In the genomic region with DNA sequence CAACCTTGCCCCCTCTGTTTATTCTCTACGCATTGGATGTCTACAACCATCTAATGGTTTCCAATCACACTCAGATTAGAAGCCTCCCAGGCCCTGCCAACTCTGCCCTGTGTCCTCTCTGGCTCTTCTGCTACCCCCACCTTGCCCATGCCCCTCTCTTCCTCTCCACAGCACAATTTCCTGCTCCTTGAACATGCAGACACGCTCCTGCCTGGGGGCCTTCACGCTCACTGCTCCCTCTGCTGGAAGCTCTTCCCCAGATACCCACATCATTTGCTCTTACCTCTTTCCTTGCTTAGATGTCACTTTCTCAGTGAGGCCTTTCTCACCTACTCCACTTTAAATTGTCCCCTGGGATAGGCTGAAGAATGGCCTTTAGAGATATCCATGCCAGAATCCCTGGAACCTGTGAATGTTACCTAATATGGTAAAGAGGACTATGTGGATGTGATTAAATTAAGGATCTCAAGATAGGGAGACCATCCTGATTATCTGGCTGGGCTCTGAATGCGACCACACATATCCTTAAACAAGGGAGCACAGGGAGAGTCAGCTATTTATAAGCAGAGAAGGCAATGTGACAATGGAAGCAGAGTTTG, we compare ENCODE assay signal across 9 cellular contexts. TPM values are rescaled to one million over a fixed set of nuclear protein-coding genes. Genes with fewer than 3 reads are reported as not detected.
DNase-seq lines count a peak whose midpoint lies in the region; ATAC-seq, FAIRE-seq and TF ChIP-seq lines count a peak whose summit lies in the region.
"Had no signal": no experiment of that assay in that cellular context is flagged by ENCODE, and none has a peak within 500 bp of the region (broad histone marks: within the 10 kb centered on the region; RNA-seq: fewer than 3 reads in every experiment).

No MANE protein-coding gene starts in this region.

- no peak overlapping the region for H3K27ac ChIP-seq in HCT116 (ENCODE audit: low read depth, low read length)

- no peaks in the 10 kb centered on the region for H3K9me3 ChIP-seq in HCT116 (ENCODE audit: control insufficient read depth in 1 of 2, insufficient read depth in 1 of 2, low read depth in 1 of 2, low read length in 2 of 2)

- H3K36me3 ChIP-seq in HCT116 (ENCODE audit: control insufficient read depth in 1 of 2, insufficient read depth in 2 of 2, low read length in 2 of 2), result no peaks in the 10 kb centered on the region

- peak; percentile 89 for ATAC-seq in HCT116
- peak; percentile 74 for ATAC-seq in SK-N-SH treated with all-trans-retinoic acid at 6 μM for 48 hours
- no peak for ATAC-seq in HG02571 (IDR thresholded peaks at IDR 0.05; ENCODE audit: unreplicated experiment)

- TF ChIP-seq RAD21 in HCT116 (IDR thresholded peaks at IDR 0.05; ENCODE audit: low read depth), result peak; percentile 38

- no peaks in the 10 kb centered on the region for H3K79me2 ChIP-seq in HCT116 (ENCODE audit: insufficient read depth, low read length)

- H3K27me3 ChIP-seq in HCT116 (ENCODE audit: insufficient read depth, low read length), result no peaks in the 10 kb centered on the region; the same call in 1 of the 2 replicates

- CTCF ChIA-PET in HCT116 (lab: Charles Lee), result no interaction called here

- no peaks in the 10 kb centered on the region for H3K4me1 ChIP-seq in HCT116 (ENCODE audit: control insufficient read depth in 1 of 2, insufficient read depth in 2 of 2, low read length in 2 of 2)

- peak; percentile 41 to 71 (median 61); a peak in 5 of 6 replicates for TF ChIP-seq CTCF in HCT116 (IDR thresholded peaks at IDR 0.05 in 2 of 3, conservative IDR thresholded peaks at IDR 0.05 in 1 of 3; ENCODE audit: borderline replicate concordance in 1 of 3, insufficient read depth in 1 of 3, low read depth in 2 of 3, low read length in 2 of 3)

- no TSS peak for BruUV-seq in HCT116 (replicated peaks; lab: Mats Ljungman, UMichigan)

- DNase-seq in DMS53 treated with DMSO at 0.1 percent for 48 hours (lab: John Stamatoyannopoulos, UW; ENCODE audit: unreplicated experiment) (peak; percentile 4), HCT116 (ENCODE audit: low read depth, low spot score) (peak; percentile 18), hepatic stellate cell (ENCODE audit: low spot score) (peak; percentile 59), GM12892 (ENCODE audit: insufficient read length) (no peak)
- DNase-seq in activated CD4-positive, alpha-beta T cell treated with anti-CD3 and anti-CD28 coated beads, Interleukin-2, amount 50 U/mL, for 48 hours, result no peak
- DNase-seq in activated T-cell treated with anti-CD3 and anti-CD28 coated beads, Interleukin-2, amount 50 U/mL, for 48 hours, result no peak

- intact Hi-C loops in HCT116 (cut with micrococcal nuclease), result loop anchor here (1.0 kb wide), 1 partner anchor 41 kb away; no protein-coding TSS in a partner anchor

- H3K9me2 ChIP-seq in HCT116 (ENCODE audit: insufficient read depth), result no peaks in the 10 kb centered on the region

- no peak overlapping the region for H3K4me3 ChIP-seq in HCT116 (replicated peaks in 1 of 2; ENCODE audit: low read depth in 1 of 2, low read length in 2 of 2)

- no peak for FAIRE-seq in GM12892 (lab: Jason Lieb, UNC)

- H3K4me2 ChIP-seq in HCT116 (ENCODE audit: low read length), result no peak overlapping the region

- no peak overlapping the region for H2AFZ ChIP-seq in HCT116 (ENCODE audit: low read depth, low read length, poor library complexity, severe bottlenecking)

- H4K20me1 ChIP-seq in HCT116 (ENCODE audit: insufficient read depth), result no peaks in the 10 kb centered on the region

- TF ChIP-seq POLR2A in HCT116 (IDR thresholded peaks at IDR 0.05; ENCODE audit: borderline replicate concordance, extremely low read depth, insufficient read depth, insufficient read length), result no peak
- no peak for TF ChIP-seq POLR2A in GM12892 (IDR thresholded peaks at IDR 0.05; ENCODE audit: low read depth, low read length)

- RAD21 ChIA-PET in HCT116 (lab: Charles Lee; ENCODE audit: low non-redundant PET in 1 of 2, low total read pairs in 2 of 2, uncharacterized antibody in 2 of 2, unreplicated experiment in 2 of 2), result no interaction called here

- POLR2A ChIA-PET in HCT116 (lab: Charles Lee), result no interaction called here

- H3K9ac ChIP-seq in HCT116 (ENCODE audit: low read length), result no peak overlapping the region

TF ChIP-seq in HCT116, 20 proteins besides CTCF, POLR2A, EP300 and RAD21:
- no peak for TF ChIP-seq TCF7L2 (IDR thresholded peaks at IDR 0.05; ENCODE audit: borderline replicate concordance, extremely low read depth, insufficient read depth, insufficient read length)
- no peak for TF ChIP-seq JUND (IDR thresholded peaks at IDR 0.05)
- TF ChIP-seq, protein P1, sequence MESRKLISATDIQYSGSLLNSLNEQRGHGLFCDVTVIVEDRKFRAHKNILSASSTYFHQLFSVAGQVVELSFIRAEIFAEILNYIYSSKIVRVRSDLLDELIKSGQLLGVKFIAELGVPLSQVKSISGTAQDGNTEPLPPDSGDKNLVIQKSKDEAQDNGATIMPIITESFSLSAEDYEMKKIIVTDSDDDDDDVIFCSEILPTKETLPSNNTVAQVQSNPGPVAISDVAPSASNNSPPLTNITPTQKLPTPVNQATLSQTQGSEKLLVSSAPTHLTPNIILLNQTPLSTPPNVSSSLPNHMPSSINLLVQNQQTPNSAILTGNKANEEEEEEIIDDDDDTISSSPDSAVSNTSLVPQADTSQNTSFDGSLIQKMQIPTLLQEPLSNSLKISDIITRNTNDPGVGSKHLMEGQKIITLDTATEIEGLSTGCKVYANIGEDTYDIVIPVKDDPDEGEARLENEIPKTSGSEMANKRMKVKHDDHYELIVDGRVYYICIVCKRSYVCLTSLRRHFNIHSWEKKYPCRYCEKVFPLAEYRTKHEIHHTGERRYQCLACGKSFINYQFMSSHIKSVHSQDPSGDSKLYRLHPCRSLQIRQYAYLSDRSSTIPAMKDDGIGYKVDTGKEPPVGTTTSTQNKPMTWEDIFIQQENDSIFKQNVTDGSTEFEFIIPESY (IDR thresholded peaks at IDR 0.05; ENCODE audit: extremely low read depth, insufficient replicate concordance, low read length), result no peak

TF ChIP-seq in SK-N-SH treated with all-trans-retinoic acid at 6 μM for 48 hours, 23 proteins besides CTCF, POLR2A, EP300 and RAD21 (continues in another document):
- TF ChIP-seq ZNF70 (CRISPR knock-in tag; IDR thresholded peaks at IDR 0.05) (no peak), GLIS3 (CRISPR knock-in tag; IDR thresholded peaks at IDR 0.05) (no peak), TOX (CRISPR knock-in tag; IDR thresholded peaks at IDR 0.05; ENCODE audit: borderline replicate concordance) (no peak), CSDC2 (CRISPR knock-in tag; IDR thresholded peaks at IDR 0.05) (no peak), ESRRG (CRISPR knock-in tag; IDR thresholded peaks at IDR 0.05) (no peak), ZFP30 (CRISPR knock-in tag; IDR thresholded peaks at IDR 0.05) (no peak), ZNF8 (CRISPR knock-in tag; IDR thresholded peaks at IDR 0.05) (no peak), ISL1 (CRISPR knock-in tag; IDR thresholded peaks at IDR 0.05) (no peak), TCF4 (CRISPR knock-in tag; IDR thresholded peaks at IDR 0.05; ENCODE audit: borderline replicate concordance) (no peak), SNAI2 (CRISPR knock-in tag; IDR thresholded peaks at IDR 0.05) (no peak), ARNTL (CRISPR knock-in tag; IDR thresholded peaks at IDR 0.05; ENCODE audit: borderline replicate concordance, low read depth) (no peak)
- TF ChIP-seq, protein P2, sequence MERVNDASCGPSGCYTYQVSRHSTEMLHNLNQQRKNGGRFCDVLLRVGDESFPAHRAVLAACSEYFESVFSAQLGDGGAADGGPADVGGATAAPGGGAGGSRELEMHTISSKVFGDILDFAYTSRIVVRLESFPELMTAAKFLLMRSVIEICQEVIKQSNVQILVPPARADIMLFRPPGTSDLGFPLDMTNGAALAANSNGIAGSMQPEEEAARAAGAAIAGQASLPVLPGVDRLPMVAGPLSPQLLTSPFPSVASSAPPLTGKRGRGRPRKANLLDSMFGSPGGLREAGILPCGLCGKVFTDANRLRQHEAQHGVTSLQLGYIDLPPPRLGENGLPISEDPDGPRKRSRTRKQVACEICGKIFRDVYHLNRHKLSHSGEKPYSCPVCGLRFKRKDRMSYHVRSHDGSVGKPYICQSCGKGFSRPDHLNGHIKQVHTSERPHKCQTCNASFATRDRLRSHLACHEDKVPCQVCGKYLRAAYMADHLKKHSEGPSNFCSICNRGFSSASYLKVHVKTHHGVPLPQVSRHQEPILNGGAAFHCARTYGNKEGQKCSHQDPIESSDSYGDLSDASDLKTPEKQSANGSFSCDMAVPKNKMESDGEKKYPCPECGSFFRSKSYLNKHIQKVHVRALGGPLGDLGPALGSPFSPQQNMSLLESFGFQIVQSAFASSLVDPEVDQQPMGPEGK (CRISPR knock-in tag; IDR thresholded peaks at IDR 0.05; ENCODE audit: borderline replicate concordance), result no peak
- TF ChIP-seq, protein P3, sequence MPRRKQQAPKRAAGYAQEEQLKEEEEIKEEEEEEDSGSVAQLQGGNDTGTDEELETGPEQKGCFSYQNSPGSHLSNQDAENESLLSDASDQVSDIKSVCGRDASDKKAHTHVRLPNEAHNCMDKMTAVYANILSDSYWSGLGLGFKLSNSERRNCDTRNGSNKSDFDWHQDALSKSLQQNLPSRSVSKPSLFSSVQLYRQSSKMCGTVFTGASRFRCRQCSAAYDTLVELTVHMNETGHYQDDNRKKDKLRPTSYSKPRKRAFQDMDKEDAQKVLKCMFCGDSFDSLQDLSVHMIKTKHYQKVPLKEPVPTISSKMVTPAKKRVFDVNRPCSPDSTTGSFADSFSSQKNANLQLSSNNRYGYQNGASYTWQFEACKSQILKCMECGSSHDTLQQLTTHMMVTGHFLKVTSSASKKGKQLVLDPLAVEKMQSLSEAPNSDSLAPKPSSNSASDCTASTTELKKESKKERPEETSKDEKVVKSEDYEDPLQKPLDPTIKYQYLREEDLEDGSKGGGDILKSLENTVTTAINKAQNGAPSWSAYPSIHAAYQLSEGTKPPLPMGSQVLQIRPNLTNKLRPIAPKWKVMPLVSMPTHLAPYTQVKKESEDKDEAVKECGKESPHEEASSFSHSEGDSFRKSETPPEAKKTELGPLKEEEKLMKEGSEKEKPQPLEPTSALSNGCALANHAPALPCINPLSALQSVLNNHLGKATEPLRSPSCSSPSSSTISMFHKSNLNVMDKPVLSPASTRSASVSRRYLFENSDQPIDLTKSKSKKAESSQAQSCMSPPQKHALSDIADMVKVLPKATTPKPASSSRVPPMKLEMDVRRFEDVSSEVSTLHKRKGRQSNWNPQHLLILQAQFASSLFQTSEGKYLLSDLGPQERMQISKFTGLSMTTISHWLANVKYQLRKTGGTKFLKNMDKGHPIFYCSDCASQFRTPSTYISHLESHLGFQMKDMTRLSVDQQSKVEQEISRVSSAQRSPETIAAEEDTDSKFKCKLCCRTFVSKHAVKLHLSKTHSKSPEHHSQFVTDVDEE (CRISPR knock-in tag; IDR thresholded peaks at IDR 0.05), result no peak

RNA-seq across cellular contexts. Expression of a gene that starts 9.9 kb away (rescaled TPM):
- not detected for total RNA-seq in HCT116 (2021; ENCODE audit: unreplicated experiment)
- polyA plus RNA-seq in HCT116 (2012), result 0.04 TPM in 2 replicates
- polyA plus RNA-seq in GM12892 (2012; ENCODE audit: missing spikeins), result not detected
- total RNA-seq: T-helper 1 cell treated with Interleukin-12 subunit alpha and Interleukin-12 subunit beta and Interleukin-4 antibody, amounts not matched to agents 30 ng/mL and 1 ng/mL, for 36 hours had no signal

Comparison
In these comparisons a context has a peak if more than half of its experiments do, and no peak if none do; other contexts are left out.
1. DNase-seq: peak in DMS53 treated with DMSO at 0.1 percent for 48 hours (single experiment), HCT116 (single experiment) and hepatic stellate cell (single experiment); none in activated CD4-positive, alpha-beta T cell treated with anti-CD3 and anti-CD28 coated beads, Interleukin-2, amount 50 U/mL, for 48 hours (0 of 2), activated T-cell treated with anti-CD3 and anti-CD28 coated beads, Interleukin-2, amount 50 U/mL, for 48 hours (0 of 2) and GM12892 (single experiment).